In genomic region chr19:2015611-2015950, GRCh38 we compare ENCODE assay signal across 8 cellular contexts. TPM values are rescaled to one million over a fixed set of nuclear protein-coding genes. Genes with fewer than 3 reads are reported as not detected.
DNase-seq lines count a peak whose midpoint lies in the region; ATAC-seq and TF ChIP-seq lines count a peak whose summit lies in the region.

Gene BTBD2, minus strand, starts transcription at chr19:2015714. Its CDS starts 11 bp downstream, at chr19:2015703.

- H3K27ac Mint-ChIP-seq in activated B cell treated with CpG ODN at 0.5 μM for 24 hours = peak within 1 kb of the TSS; percentile 56

- peaks cover 31% of the 10 kb centered on the region for H3K4me1 Mint-ChIP-seq in activated B cell treated with CpG ODN at 0.5 μM for 24 hours

- CTCF ChIA-PET in activated B cell treated with CpG ODN at 0.5 μM for 24 hours (lab: Charles Lee) = no interaction called here

- H3K27me3 Mint-ChIP-seq in activated B cell treated with CpG ODN at 0.5 μM for 24 hours = no peaks in the 10 kb centered on the region

- H3K36me3 Mint-ChIP-seq in activated B cell treated with CpG ODN at 0.5 μM for 24 hours (ENCODE audit: low read depth) = peaks cover 15% of the 10 kb centered on the region

- DNase-seq in DMS79 treated with DMSO at 0.1 percent for 48 hours (lab: John Stamatoyannopoulos, UW) = peak; percentile 29
- DNase-seq in LHCN-M2 (ENCODE audit: low read depth) = peak; percentile 54
- no peak for DNase-seq in activated B cell treated with CpG ODN at 0.5 μM for 24 hours
- peak; percentile 88 for DNase-seq in choroid plexus epithelial cell (ENCODE audit: low read depth)
- DNase-seq in left kidney (ENCODE audit: low read depth, low spot score) = peak; percentile 84
- DNase-seq in stimulated activated CD4-positive, alpha-beta T cell treated with anti-CD3 and anti-CD28 coated beads, Interleukin-2, amount 100 ng/mL, for 48 hours = peak; percentile 45 to 46
- no peak for DNase-seq in DMS114 treated with DMSO at 0.1 percent for 48 hours (lab: John Stamatoyannopoulos, UW; ENCODE audit: unreplicated experiment)
- no peak for DNase-seq in T1000 (lab: John Stamatoyannopoulos, UW)

- intact Hi-C loops in activated B cell treated with CpG ODN at 0.5 μM for 24 hours (cut with micrococcal nuclease) = loop anchor here (2.0 to 5.0 kb wide), 2 partner anchors 73 to 88 kb away; no protein-coding TSS in a partner anchor

- POLR2A ChIA-PET in activated B cell treated with CpG ODN at 0.5 μM for 24 hours (lab: Charles Lee) = interaction anchor here (0.6 to 2.5 kb wide), 9 partner anchors 20 to 644 kb away, joined by 4 to 26 read pairs (median 8); partner anchors contain the start of gene MKNK2

- H3K4me3 ChIP-seq in choroid plexus epithelial cell (ENCODE audit: low read depth, low read length) = peak within 1 kb of the TSS; percentile 68

- H3K9me3 Mint-ChIP-seq in activated B cell treated with CpG ODN at 0.5 μM for 24 hours = no peaks in the 10 kb centered on the region

- peak within 1 kb of the TSS; percentile 63 for H3K4me3 Mint-ChIP-seq in activated B cell treated with CpG ODN at 0.5 μM for 24 hours

- TF ChIP-seq CTCF in activated B cell treated with CpG ODN at 0.5 μM for 24 hours (IDR thresholded peaks at IDR 0.05) = no peak
- TF ChIP-seq CTCF in choroid plexus epithelial cell (conservative IDR thresholded peaks at IDR 0.05; ENCODE audit: low read depth, low read length) = no peak

- peak; percentile 52 for ATAC-seq in activated B cell treated with CpG ODN at 0.5 μM for 24 hours (ENCODE audit: low read depth)

RNA-seq across cellular contexts. Expression of gene BTBD2, which starts in this region (rescaled TPM):
- total RNA-seq in LHCN-M2 (2014; rRNA removed) (69.4 and 76.1 TPM in 2 replicates), activated B cell treated with CpG ODN at 0.5 μM for 24 hours (55.1 and 57.3 TPM in 2 replicates)
- 66.7 TPM for polyA plus RNA-seq in LHCN-M2 (2012)

Comparison
In these comparisons a context has a peak if more than half of its experiments do, and no peak if none do; other contexts are left out.
1. DNase-seq: peak in DMS79 treated with DMSO at 0.1 percent for 48 hours (single experiment), LHCN-M2 (single experiment), choroid plexus epithelial cell (single experiment), left kidney (single experiment) and stimulated activated CD4-positive, alpha-beta T cell treated with anti-CD3 and anti-CD28 coated beads, Interleukin-2, amount 100 ng/mL, for 48 hours (2 of 2); none in activated B cell treated with CpG ODN at 0.5 μM for 24 hours (single experiment), DMS114 treated with DMSO at 0.1 percent for 48 hours (single experiment) and T1000 (single experiment).